ENCODE assay signal across 1 cellular context in the genomic region with DNA sequence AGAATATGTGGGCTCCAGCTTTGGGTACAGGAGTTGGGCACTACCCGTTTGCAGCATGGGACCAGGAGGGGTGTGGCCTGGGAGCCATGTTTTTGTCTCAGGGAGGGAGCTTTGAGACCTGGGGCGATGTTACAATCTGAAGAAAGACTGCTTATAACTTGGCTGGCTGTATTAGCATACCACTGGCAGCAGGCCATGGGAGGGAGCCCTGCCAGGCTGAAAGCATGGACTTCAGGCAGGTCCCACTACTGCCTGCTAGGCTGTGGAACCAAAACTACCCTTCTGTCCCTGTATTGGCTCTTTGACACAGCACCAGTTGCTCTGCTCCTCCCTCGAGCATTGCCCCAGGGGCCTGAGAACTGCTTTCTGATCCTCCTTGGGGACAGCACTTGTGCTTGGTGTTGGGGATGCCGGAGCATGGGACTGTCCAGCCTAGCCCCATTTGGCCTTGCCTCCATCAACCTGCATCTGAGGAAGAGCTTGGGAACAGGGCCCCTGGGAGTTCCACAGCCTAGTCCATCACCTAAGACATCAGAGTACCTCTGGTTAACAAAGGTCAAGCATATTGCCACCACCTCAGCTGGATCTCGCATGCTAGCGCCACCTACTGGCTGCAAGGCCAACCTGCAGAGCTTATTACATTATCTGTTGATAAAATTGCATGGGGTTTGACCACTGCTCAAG.
TF ChIP-seq lines count a peak whose summit lies in the region.

No MANE protein-coding gene starts in this region.

TF ChIP-seq in HepG2, 621 proteins besides CTCF, POLR2A, EP300 and RAD21 (continued from another document):
- TF ChIP-seq, protein P1, sequence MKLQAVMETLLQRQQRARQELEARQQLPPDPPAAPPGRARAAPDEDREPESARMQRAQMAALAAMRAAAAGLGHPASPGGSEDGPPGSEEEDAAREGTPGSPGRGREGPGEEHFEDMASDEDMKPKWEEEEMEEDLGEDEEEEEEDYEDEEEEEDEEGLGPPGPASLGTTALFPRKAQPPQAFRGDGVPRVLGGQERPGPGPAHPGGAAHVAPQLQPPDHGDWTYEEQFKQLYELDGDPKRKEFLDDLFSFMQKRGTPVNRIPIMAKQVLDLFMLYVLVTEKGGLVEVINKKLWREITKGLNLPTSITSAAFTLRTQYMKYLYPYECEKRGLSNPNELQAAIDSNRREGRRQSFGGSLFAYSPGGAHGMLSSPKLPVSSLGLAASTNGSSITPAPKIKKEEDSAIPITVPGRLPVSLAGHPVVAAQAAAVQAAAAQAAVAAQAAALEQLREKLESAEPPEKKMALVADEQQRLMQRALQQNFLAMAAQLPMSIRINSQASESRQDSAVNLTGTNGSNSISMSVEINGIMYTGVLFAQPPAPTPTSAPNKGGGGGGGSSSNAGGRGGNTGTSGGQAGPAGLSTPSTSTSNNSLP (IDR thresholded peaks at IDR 0.05; ENCODE audit: low read depth, low read length), result 0 out of 2 replicates have a peak, but pooled peaks have one; percentile 19
- peak; percentile 25 for TF ChIP-seq XRCC5 (optimal IDR thresholded peaks at IDR 0.05; ENCODE audit: low read length)
- TF ChIP-seq ZNF33A (CRISPR knock-in tag; IDR thresholded peaks at IDR 0.05; ENCODE audit: borderline replicate concordance), result no peak
- TF ChIP-seq SAFB2 (CRISPR knock-in tag; IDR thresholded peaks at IDR 0.05; ENCODE audit: borderline replicate concordance, low read depth), result no peak
- TF ChIP-seq SALL1 (CRISPR knock-in tag; IDR thresholded peaks at IDR 0.05), result peak; percentile 25; the same call in 1 of the 2 replicates
- TF ChIP-seq ZNF747 (CRISPR knock-in tag; IDR thresholded peaks at IDR 0.05; ENCODE audit: borderline replicate concordance), result no peak
- TF ChIP-seq RFX1 (IDR thresholded peaks at IDR 0.05), result no peak
